28 cellular contexts compared by ENCODE assay signal in genomic region chr10:32161586-32161985, GRCh38.
"Had no signal": no experiment of that assay in that cellular context is flagged by ENCODE, and none has a peak within 500 bp of the region (broad histone marks: within the 10 kb centered on the region; RNA-seq: fewer than 3 reads in every experiment).

No MANE protein-coding gene starts in this region.

- H3K4me1 ChIP-seq: SJSA1 had no signal

- H3K27ac ChIP-seq: brain microvascular endothelial cell, cardiac muscle cell, KMS-11, SJSA1 had no signal

- H3K4me2 ChIP-seq: KMS-11 had no signal

- H3K36me3 ChIP-seq: brain microvascular endothelial cell, cardiac muscle cell, SJSA1 had no signal

- ATAC-seq: activated naive CD4-positive, alpha-beta T cell treated with anti-CD3 and anti-CD28 coated beads, Interleukin-2, amount 50 U/mL, for 72 hours; activated naive CD8-positive, alpha-beta T cell treated with anti-CD3 and anti-CD28 coated beads, Interleukin-2, amount 50 U/mL, for 24 hours; activated T-cell treated with anti-CD3 and anti-CD28 coated beads, Interleukin-2, amount 50 U/mL, for 4 hours; Panc1; SK-N-SH treated with all-trans-retinoic acid at 6 μM for 48 hours; T-helper 17 cell had no signal

- DNase-seq: activated B cell treated with CpG ODN at 0.5 μM for 24 hours; activated CD4-positive, alpha-beta memory T cell treated with anti-CD3 and anti-CD28 coated beads for 36 hours; activated CD4-positive, alpha-beta T cell treated with anti-CD3 and anti-CD28 coated beads for 1 hour; activated CD4-positive, alpha-beta T cell treated with anti-CD3 and anti-CD28 coated beads, Interleukin-2, amount 10 ng/mL, durations not matched to agents 24 days and 14 days; activated CD8-positive, alpha-beta memory T cell treated with anti-CD3 and anti-CD28 coated beads for 24 hours; activated effector memory CD4-positive, alpha-beta T cell treated with anti-CD3 and anti-CD28 coated beads, Interleukin-2, amount 50 U/mL, for 16 hours; activated naive CD4-positive, alpha-beta T cell treated with Interleukin-2 at 50 U/mL for 16 hours; activated naive CD8-positive, alpha-beta T cell treated with anti-CD3 and anti-CD28 coated beads, Interleukin-2, amount 50 U/mL, for 24 hours; activated T-cell treated with anti-CD3 and anti-CD28 coated beads, Interleukin-2, amount 50 U/mL, for 4 hours; amniotic stem cell; brain microvascular endothelial cell; NCI-H1092; NCI-H1417; NCI-H1930; NCI-H510A treated with DMSO at 0.1 percent for 48 hours; NCI-H69; NK-92 treated with Interleukin-12 subunit alpha and Interleukin-12 subunit beta, amount 100 ng/mL, for 24 hours; OCI-M1; RPMI8226; SHP77; T-helper 17 cell; T-helper 9 cell had no signal

- H3K27me3 ChIP-seq: brain microvascular endothelial cell, cardiac muscle cell, SJSA1 had no signal

- H3K9me3 ChIP-seq: SJSA1 had no signal

- H3K4me3 ChIP-seq: cardiac muscle cell, SJSA1 had no signal

- H3K9ac ChIP-seq: KMS-11 had no signal
